ENCODE assay signal across 8 cellular contexts in the genomic region with DNA sequence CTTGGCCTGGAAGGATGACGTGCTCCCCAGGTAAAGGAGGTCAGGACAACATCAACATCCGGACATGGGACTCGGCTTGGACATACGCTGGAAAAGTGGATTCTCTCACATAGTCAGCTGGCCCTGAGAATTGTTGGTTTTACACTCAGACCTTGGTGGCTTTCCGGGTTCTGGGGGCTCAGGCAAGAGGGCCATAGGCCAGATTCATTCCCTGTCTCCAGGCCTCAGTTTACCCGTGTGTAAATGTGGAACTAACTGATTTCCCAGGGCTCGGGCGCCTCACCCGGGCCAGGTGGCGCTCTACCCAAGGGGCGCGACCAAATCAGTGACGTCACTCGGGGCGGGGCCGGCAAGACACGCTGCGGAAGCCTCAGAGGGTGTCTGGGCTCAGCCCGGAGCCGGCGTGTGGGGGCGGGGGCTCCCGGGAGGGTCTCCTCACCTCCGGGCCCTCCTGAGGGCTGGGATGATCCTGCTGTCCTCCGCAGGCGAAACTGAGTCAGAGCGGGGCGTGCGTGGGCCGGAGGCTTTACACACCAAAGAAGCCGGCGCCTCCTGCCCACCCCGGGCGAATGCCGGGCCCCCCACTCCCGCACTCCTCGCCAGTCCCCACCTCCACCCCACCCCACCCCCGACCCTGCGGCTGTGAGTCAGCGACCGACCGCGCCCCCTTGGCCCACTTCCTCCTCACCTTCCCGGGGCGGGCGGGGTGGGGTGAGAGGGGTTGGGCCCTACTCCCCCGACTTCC. TPM values are rescaled to one million over a fixed set of nuclear protein-coding genes. Genes with fewer than 3 reads are reported as not detected.
DNase-seq lines count a peak whose midpoint lies in the region; ATAC-seq and TF ChIP-seq lines count a peak whose summit lies in the region.

No MANE protein-coding gene starts in this region.

- DNase-seq in Panc1 (ENCODE audit: low read depth, low spot score) (peak; percentile 46), activated T-helper 1 cell treated with Interleukin-2 at 50 U/mL for 16 hours (ENCODE audit: low read depth) (peak; percentile 95), fibroblast of lung (ENCODE audit: low read depth in 2 of 2) (peak; percentile 87 to 91)
- DNase-seq in naive thymus-derived CD8-positive, alpha-beta T cell, result peak; percentile 92 to 100 (median 97)
- peak; percentile 93 for DNase-seq in stimulated activated naive B cell treated with anti-CD40 and anti-IgM and Interleukin-4, amounts not matched to agents 10 μg/mL and 1 μg/mL and 100 μg/mL, for 72 hours

- no peaks in the 10 kb centered on the region for H3K9me2 ChIP-seq in DOHH2 (replicated peaks; ENCODE audit: control insufficient read depth, low read length)

- peaks cover 12 to 59% (median 36%) of the 10 kb centered on the region in 4 donors for H3K4me1 Mint-ChIP-seq in naive thymus-derived CD8-positive, alpha-beta T cell
- H3K4me1 Mint-ChIP-seq in stimulated activated naive B cell treated with anti-CD40 and anti-IgM and Interleukin-4, amounts not matched to agents 10 μg/mL and 1 μg/mL and 100 μg/mL, for 72 hours, result peaks cover 39 to 48% of the 10 kb centered on the region in 2 donors

- CTCF ChIA-PET in Panc1 (lab: Charles Lee), result interaction anchor here (0.7 kb wide), 1 partner anchor 66 kb away, joined by 4 read pairs; no protein-coding TSS in a partner anchor

- no peaks in the 10 kb centered on the region for H3K9me3 Mint-ChIP-seq in naive thymus-derived CD8-positive, alpha-beta T cell
- H3K9me3 Mint-ChIP-seq in stimulated activated naive B cell treated with anti-CD40 and anti-IgM and Interleukin-4, amounts not matched to agents 10 μg/mL and 1 μg/mL and 100 μg/mL, for 72 hours, result no peaks in the 10 kb centered on the region

- peak overlapping the region; percentile 91 to 99 (median 96) for H3K27ac Mint-ChIP-seq in naive thymus-derived CD8-positive, alpha-beta T cell
- H3K27ac Mint-ChIP-seq in stimulated activated naive B cell treated with anti-CD40 and anti-IgM and Interleukin-4, amounts not matched to agents 10 μg/mL and 1 μg/mL and 100 μg/mL, for 72 hours, result peak overlapping the region; percentile 97

- peaks cover 41% of the 10 kb centered on the region for H3K79me2 ChIP-seq in DOHH2 (ENCODE audit: control insufficient read depth, low read length)
- peaks cover 40% of the 10 kb centered on the region for H3K79me2 ChIP-seq in fibroblast of lung (ENCODE audit: control insufficient read depth, insufficient read depth, low read length)

- H3K9ac ChIP-seq in fibroblast of lung (ENCODE audit: insufficient read depth, low read length), result peak overlapping the region; percentile 69

- in situ Hi-C loops in Panc1 (cut with HindIII; ENCODE audit: low pct_unique_long_range_greater_than_20kb, low sequenced_read_pairs), result no loop called here

- H2AFZ ChIP-seq in fibroblast of lung (ENCODE audit: low read length), result peak overlapping the region; percentile 60

- TSS peak; percentile 77 for BruUV-seq in Panc1 (replicated peaks; lab: Mats Ljungman, UMichigan)

- peak; percentile 52 for ATAC-seq in GM21825 (IDR thresholded peaks at IDR 0.05; ENCODE audit: unreplicated experiment)
- peak; percentile 87 for ATAC-seq in Panc1
- ATAC-seq in naive thymus-derived CD8-positive, alpha-beta T cell, result peak; percentile 74 to 83
- peak; percentile 70 to 77 for ATAC-seq in stimulated activated naive B cell treated with anti-CD40 and anti-IgM and Interleukin-4, amounts not matched to agents 10 μg/mL and 1 μg/mL and 100 μg/mL, for 72 hours (replicated peaks)

- peak; percentile 82 for TF ChIP-seq CTCF in DOHH2 (IDR thresholded peaks at IDR 0.05; ENCODE audit: low read depth, low read length, poor library complexity, severe bottlenecking)
- TF ChIP-seq CTCF in Panc1 (IDR thresholded peaks at IDR 0.05), result peak; percentile 79; the same call in 1 of the 2 replicates
- TF ChIP-seq CTCF in fibroblast of lung (conservative IDR thresholded peaks at IDR 0.05 in 1 of 2, IDR thresholded peaks at IDR 0.05 in 1 of 2; ENCODE audit: low read depth in 1 of 2, low read length in 2 of 2), result peak; percentile 32 to 48

- peaks cover 5% of the 10 kb centered on the region; the same call in 1 of the 2 replicates for H3K36me3 ChIP-seq in DOHH2 (ENCODE audit: control insufficient read depth, low read length)
- no peaks in the 10 kb centered on the region for H3K36me3 ChIP-seq in KOPT-K1 (ENCODE audit: insufficient read depth, low read length)
- H3K36me3 ChIP-seq in Panc1 (ENCODE audit: control insufficient read depth, insufficient read depth, low read length), result peaks cover 6% of the 10 kb centered on the region; the same call in 1 of the 2 replicates
- H3K36me3 ChIP-seq in fibroblast of lung (ENCODE audit: control insufficient read depth, insufficient read depth, low read length), result no peaks in the 10 kb centered on the region

- peak overlapping the region; percentile 90 to 97 (median 93) for H3K4me3 Mint-ChIP-seq in naive thymus-derived CD8-positive, alpha-beta T cell
- peak overlapping the region; percentile 83 to 95 for H3K4me3 Mint-ChIP-seq in stimulated activated naive B cell treated with anti-CD40 and anti-IgM and Interleukin-4, amounts not matched to agents 10 μg/mL and 1 μg/mL and 100 μg/mL, for 72 hours

- no peaks in the 10 kb centered on the region for H3K27me3 Mint-ChIP-seq in naive thymus-derived CD8-positive, alpha-beta T cell
- H3K27me3 Mint-ChIP-seq in stimulated activated naive B cell treated with anti-CD40 and anti-IgM and Interleukin-4, amounts not matched to agents 10 μg/mL and 1 μg/mL and 100 μg/mL, for 72 hours, result no peaks in the 10 kb centered on the region

- intact Hi-C loops in Panc1 (cut with micrococcal nuclease; ENCODE audit: unreplicated experiment), result no loop called here

- H3K4me3 ChIP-seq in DOHH2 (ENCODE audit: low read length) (peak overlapping the region; percentile 77), Panc1 (ENCODE audit: low read depth in 2 of 2, low read length in 2 of 2) (peak overlapping the region; percentile 88 to 89), fibroblast of lung (replicated peaks in 1 of 4; ENCODE audit: control extremely low read depth in 1 of 4, insufficient read depth in 1 of 4, low read depth in 3 of 4, low read length in 4 of 4) (peak overlapping the region; percentile 75 to 96 (median 93))

- peaks cover 12% of the 10 kb centered on the region for H3F3A ChIP-seq in DOHH2 (ENCODE audit: control insufficient read depth, insufficient read depth)

- no peaks in the 10 kb centered on the region for H3K27me3 ChIP-seq in DOHH2 (ENCODE audit: control insufficient read depth, low read length)
- no peaks in the 10 kb centered on the region for H3K27me3 ChIP-seq in Panc1 (ENCODE audit: control insufficient read depth, insufficient read depth, low read length)
- no peaks in the 10 kb centered on the region for H3K27me3 ChIP-seq in fibroblast of lung (ENCODE audit: control insufficient read depth, insufficient read depth, low read length)

- H3K27ac ChIP-seq in DOHH2 (ENCODE audit: low read depth, low read length) (peak overlapping the region; percentile 84), KOPT-K1 (ENCODE audit: low read depth, low read length, poor library complexity, severe bottlenecking) (peak overlapping the region; percentile 91), Panc1 (ENCODE audit: low read length) (peak overlapping the region; percentile 93), fibroblast of lung (ENCODE audit: insufficient read depth, low read length) (peak overlapping the region; percentile 83)

- H3K4me2 ChIP-seq in DOHH2 (ENCODE audit: low read length) (peak overlapping the region; percentile 98), fibroblast of lung (ENCODE audit: extremely low read depth, insufficient read depth, low read length) (peak overlapping the region; percentile 94)

- POLR2A ChIA-PET in Panc1 (lab: Charles Lee), result no interaction called here
- POLR2A ChIA-PET in naive thymus-derived CD8-positive, alpha-beta T cell (lab: Charles Lee), result interaction anchor here (1.3 to 2.4 kb wide), 3 partner anchors 7 to 136 kb away, joined by 5 to 13 read pairs (median 5); a partner anchor contains a TSS

- H3K9me3 ChIP-seq in DOHH2 (ENCODE audit: control insufficient read depth, insufficient read depth, low read length) (no peaks in the 10 kb centered on the region), KOPT-K1 (ENCODE audit: insufficient read depth, low read length, poor library complexity, severe bottlenecking) (no peaks in the 10 kb centered on the region), Panc1 (ENCODE audit: control insufficient read depth, insufficient read depth, low read depth, low read length) (no peaks in the 10 kb centered on the region), fibroblast of lung (ENCODE audit: control insufficient read depth, insufficient read depth, low read depth, low read length) (no peaks in the 10 kb centered on the region)

- H3K4me1 ChIP-seq in DOHH2 (ENCODE audit: control insufficient read depth, low read length), result peaks cover 51% of the 10 kb centered on the region
- H3K4me1 ChIP-seq in Panc1 (ENCODE audit: control insufficient read depth, insufficient read depth, low read length), result peaks cover 9% of the 10 kb centered on the region
- H3K4me1 ChIP-seq in fibroblast of lung (ENCODE audit: control insufficient read depth, extremely low read depth, insufficient read depth, low read length), result peaks cover 12% of the 10 kb centered on the region

- peaks cover 0 to 15% (median 0%) of the 10 kb centered on the region in 3 donors for H3K36me3 Mint-ChIP-seq in naive thymus-derived CD8-positive, alpha-beta T cell
- H3K36me3 Mint-ChIP-seq in stimulated activated naive B cell treated with anti-CD40 and anti-IgM and Interleukin-4, amounts not matched to agents 10 μg/mL and 1 μg/mL and 100 μg/mL, for 72 hours, result peaks cover 19 to 33% of the 10 kb centered on the region in 2 donors

- H4K20me1 ChIP-seq in DOHH2 (ENCODE audit: control insufficient read depth, insufficient read depth, low read depth, low read length), result peaks cover 11% of the 10 kb centered on the region
- no peaks in the 10 kb centered on the region for H4K20me1 ChIP-seq in fibroblast of lung (ENCODE audit: control insufficient read depth, extremely low read depth, insufficient read depth, low read length)

RNA-seq across cellular contexts. Expression of a gene that starts 0.9 kb away (rescaled TPM):
- total RNA-seq in Panc1 (2021; ENCODE audit: unreplicated experiment) (101 TPM), fibroblast of lung (33.1 and 40.3 TPM in 2 replicates)
- polyA plus RNA-seq in Panc1 (2012; ENCODE audit: insufficient read length), result 108 TPM
- 62.3 and 67.9 TPM in 2 replicates for polyA plus RNA-seq in fibroblast of lung
- polyA plus RNA-seq in fibroblast of lung (2012), result 74.5 and 87.1 TPM in 2 replicates
- 70.0 and 82.2 TPM in 2 replicates for polyA minus RNA-seq in fibroblast of lung (ENCODE audit: low replicate concordance)
- total RNA-seq in naive thymus-derived CD8-positive, alpha-beta T cell, result 10 to 100 TPM; 72.0 to 72.1 TPM
- polyA plus RNA-seq in naive thymus-derived CD8-positive, alpha-beta T cell, result 10 to 100 TPM; 39.9 to 49.6 (median 49.0) TPM

RNA-seq across cellular contexts. Expression of a gene that starts 8.2 kb away (rescaled TPM):
- total RNA-seq in Panc1 (2021; ENCODE audit: unreplicated experiment), result 3.3 TPM
- 10.2 TPM for polyA plus RNA-seq in Panc1 (2012; ENCODE audit: insufficient read length)
- total RNA-seq in fibroblast of lung, result 1.8 and 2.8 TPM in 2 replicates
- 2.3 and 2.6 TPM in 2 replicates for polyA plus RNA-seq in fibroblast of lung
- 3.1 and 3.2 TPM in 2 replicates for polyA plus RNA-seq in fibroblast of lung (2012)
- polyA minus RNA-seq in fibroblast of lung (ENCODE audit: low replicate concordance), result not detected in 2 replicates
- total RNA-seq in naive thymus-derived CD8-positive, alpha-beta T cell, result 10 to 100 TPM; 12.4 to 15.6 TPM
- 1 to 10 TPM; 7.2 to 8.7 (median 7.7) TPM for polyA plus RNA-seq in naive thymus-derived CD8-positive, alpha-beta T cell

RNA-seq across cellular contexts. Expression of a gene that starts 9.6 kb away (rescaled TPM):
- total RNA-seq in Panc1 (2021; ENCODE audit: unreplicated experiment), result 15.6 TPM
- polyA plus RNA-seq in Panc1 (2012; ENCODE audit: insufficient read length), result 31.9 TPM
- total RNA-seq in fibroblast of lung, result 5.1 and 7.9 TPM in 2 replicates
- polyA plus RNA-seq in fibroblast of lung, result 8.9 and 11.7 TPM in 2 replicates
- 19.8 and 23.8 TPM in 2 replicates for polyA plus RNA-seq in fibroblast of lung (2012)
- polyA minus RNA-seq in fibroblast of lung (ENCODE audit: low replicate concordance), result 15.0 and 45.2 TPM in 2 replicates
- total RNA-seq in naive thymus-derived CD8-positive, alpha-beta T cell, result 1 to 10 TPM; 1.0 to 1.8 TPM
- under 1 TPM in 2 of 3 donors, not detected in 1; 0.27 to 0.41 TPM for polyA plus RNA-seq in naive thymus-derived CD8-positive, alpha-beta T cell

RNA-seq across cellular contexts. Expression of a gene that starts 38.6 kb away (rescaled TPM):
- total RNA-seq in Panc1 (2021; ENCODE audit: unreplicated experiment) (13.4 TPM), fibroblast of lung (9.5 and 24.9 TPM in 2 replicates)
- polyA plus RNA-seq in Panc1 (2012; ENCODE audit: insufficient read length), result 6.1 TPM
- 2.8 and 48.6 TPM in 2 replicates for polyA plus RNA-seq in fibroblast of lung
- polyA plus RNA-seq in fibroblast of lung (2012), result 4.6 and 43.1 TPM in 2 replicates
- 20.3 and 218 TPM in 2 replicates for polyA minus RNA-seq in fibroblast of lung (ENCODE audit: low replicate concordance)
- total RNA-seq in naive thymus-derived CD8-positive, alpha-beta T cell, result 1 to 10 TPM; 3.5 TPM
- 10 to 100 TPM; 10.2 to 11.4 (median 11.0) TPM for polyA plus RNA-seq in naive thymus-derived CD8-positive, alpha-beta T cell

Comparison
In these comparisons a context has a peak if more than half of its experiments do, and no peak if none do; other contexts are left out.
1. Peak in every context shown above with its lines: DNase-seq, ATAC-seq, H3K4me3 ChIP-seq and H3K27ac ChIP-seq.
2. DNase-seq: peak in every context shown above with its lines; median percentile 97 in naive thymus-derived CD8-positive, alpha-beta T cell; 95 in activated T-helper 1 cell treated with Interleukin-2 at 50 U/mL for 16 hours; 93 in stimulated activated naive B cell treated with anti-CD40 and anti-IgM and Interleukin-4, amounts not matched to agents 10 μg/mL and 1 μg/mL and 100 μg/mL, for 72 hours; 89 in fibroblast of lung; 46 in Panc1.